In genomic region chr3:72538070-72538745, GRCh38 we compare ENCODE assay signal across 11 cellular contexts.
DNase-seq lines count a peak whose midpoint lies in the region; ATAC-seq and TF ChIP-seq lines count a peak whose summit lies in the region.
"Had no signal": no experiment of that assay in that cellular context is flagged by ENCODE, and none has a peak within 500 bp of the region (broad histone marks: within the 10 kb centered on the region; RNA-seq: fewer than 3 reads in every experiment).

No MANE protein-coding gene starts in this region.

- no peak overlapping the region for H3K4me2 ChIP-seq in GM23248 (ENCODE audit: unreplicated experiment)

- H3K36me3 ChIP-seq in WERI-Rb-1: no peaks in the 10 kb centered on the region
- H3K36me3 ChIP-seq in GM23248 (ENCODE audit: low read depth): no peaks in the 10 kb centered on the region
- H3K36me3 ChIP-seq: brain microvascular endothelial cell had no signal

- H3K36me3 Mint-ChIP-seq in activated naive CD8-positive, alpha-beta T cell: peaks cover 4% of the 10 kb centered on the region
- H3K36me3 Mint-ChIP-seq: immature natural killer cell had no signal

- H3K9me2 ChIP-seq in GM23248 (ENCODE audit: insufficient read depth): no peaks in the 10 kb centered on the region

- no peaks in the 10 kb centered on the region for H3K4me1 ChIP-seq in GM23248 (ENCODE audit: insufficient read depth)

- WGBS in GM23248 (ENCODE audit: low coverage in 1 of 2, low lambda C conversion rate in 2 of 2, missing lambda C conversion rate in 2 of 2), 2 experiments: 40 to 52% methylated on average over 6 of the region's 6 CpGs

- H3K79me2 ChIP-seq in GM23248 (ENCODE audit: insufficient read depth): no peaks in the 10 kb centered on the region

- no peak overlapping the region for H3K4me3 Mint-ChIP-seq in activated naive CD8-positive, alpha-beta T cell
- H3K4me3 Mint-ChIP-seq: immature natural killer cell had no signal

- no peaks in the 10 kb centered on the region for H3F3A ChIP-seq in GM23248 (ENCODE audit: insufficient read depth)

- no peaks in the 10 kb centered on the region for H3K27me3 Mint-ChIP-seq in activated naive CD8-positive, alpha-beta T cell

- H4K20me1 ChIP-seq in GM23248 (ENCODE audit: insufficient read depth): no peaks in the 10 kb centered on the region

- peaks cover 12% of the 10 kb centered on the region for H3K4me1 Mint-ChIP-seq in activated naive CD8-positive, alpha-beta T cell (ENCODE audit: low read depth)

- H3K27me3 ChIP-seq in WERI-Rb-1 (ENCODE audit: insufficient read depth, low read depth, severe bottlenecking): no peaks in the 10 kb centered on the region
- H3K27me3 ChIP-seq in GM23248 (replicated peaks; ENCODE audit: insufficient read depth): 0 out of 2 replicates have a peak, but pooled peaks cover 6% of the 10 kb centered on the region
- H3K27me3 ChIP-seq: brain microvascular endothelial cell had no signal

- H3K9ac ChIP-seq in GM23248: no peak overlapping the region

- H3K27ac ChIP-seq in WERI-Rb-1: no peak overlapping the region
- no peak overlapping the region for H3K27ac ChIP-seq in GM23248
- H3K27ac ChIP-seq: brain microvascular endothelial cell had no signal

- H3K27ac Mint-ChIP-seq in activated naive CD8-positive, alpha-beta T cell: peak overlapping the region; percentile 0
- H3K27ac Mint-ChIP-seq: immature natural killer cell had no signal

- H3K9me3 ChIP-seq in WERI-Rb-1 (ENCODE audit: severe bottlenecking) (peaks cover 3% of the 10 kb centered on the region), GM23248 (ENCODE audit: low read depth) (no peaks in the 10 kb centered on the region)

- no peaks in the 10 kb centered on the region for H3K9me3 Mint-ChIP-seq in activated naive CD8-positive, alpha-beta T cell (ENCODE audit: low read depth)
- H3K9me3 Mint-ChIP-seq: immature natural killer cell had no signal

- in situ Hi-C loops in GM13976 (cut with MboI; ENCODE audit: low sequenced_read_pairs, unreplicated experiment) (no loop called here), GM23248 (cut with MboI) (no loop called here)

- H3K4me3 ChIP-seq in WERI-Rb-1 (ENCODE audit: low read depth, low read length) (no peak overlapping the region), GM23248 (no peak overlapping the region)

- TF ChIP-seq CTCF in GM13976 (IDR thresholded peaks at IDR 0.05; ENCODE audit: borderline replicate concordance, control extremely low read depth, extremely low read depth, insufficient read depth, missing control alignments) (no peak), WERI-Rb-1 (IDR thresholded peaks at IDR 0.05; ENCODE audit: low read depth, low read length) (no peak)

- DNase-seq in GM13976 (ENCODE audit: low spot score): peak; percentile 23
- DNase-seq in NCI-H748 treated with DMSO at 0.1 percent for 48 hours (lab: John Stamatoyannopoulos, UW): no peak
- no peak for DNase-seq in WERI-Rb-1
- no peak for DNase-seq in GM23248
- DNase-seq: activated CD8-positive, alpha-beta memory T cell treated with anti-CD3 and anti-CD28 coated beads, Interleukin-2, amount 50 U/mL, for 4 hours; brain microvascular endothelial cell; COR-L47; immature natural killer cell had no signal

- H2AFZ ChIP-seq in GM23248: no peak overlapping the region

- ATAC-seq in GM18907 (IDR thresholded peaks at IDR 0.05; ENCODE audit: unreplicated experiment) (peak; percentile 58), HG02938 (IDR thresholded peaks at IDR 0.05; ENCODE audit: unreplicated experiment) (peak; percentile 53)
